In genomic region chr4:73222466-73223257, GRCh38 we compare ENCODE assay signal across 8 cellular contexts. TPM values are rescaled to one million over a fixed set of nuclear protein-coding genes. Genes with fewer than 3 reads are reported as not detected.
A peak's percentile ranks its signal among the peaks of the same experiment; 100 is the strongest.
DNase-seq lines count a peak whose midpoint lies in the region; ATAC-seq and TF ChIP-seq lines count a peak whose summit lies in the region.

No MANE protein-coding gene starts in this region.

- DNase-seq in ELR (ENCODE audit: low read depth) (peak; percentile 96), foreskin melanocyte (peak; percentile 87), omental fat pad (ENCODE audit: low spot score) (no peak), vagina (ENCODE audit: extremely low spot score in 2 of 2) (no peak)
- peak; percentile 70 for DNase-seq in activated effector memory CD4-positive, alpha-beta T cell treated with anti-CD3 and anti-CD28 coated beads, Interleukin-2, amount 50 U/mL, for 16 hours

- TF ChIP-seq POLR2A in vagina (IDR thresholded peaks at IDR 0.05), result no peak

- peaks cover 91% of the 10 kb centered on the region for H3K79me2 ChIP-seq in OCI-LY3 (ENCODE audit: low read length)

- H2AFZ ChIP-seq in OCI-LY3 (ENCODE audit: low read depth, low read length), result no peak overlapping the region

- no peak for TF ChIP-seq CTCF in OCI-LY3 (IDR thresholded peaks at IDR 0.05; ENCODE audit: low read depth, low read length)
- no peak for TF ChIP-seq CTCF in omental fat pad (IDR thresholded peaks at IDR 0.05)
- TF ChIP-seq CTCF in vagina (IDR thresholded peaks at IDR 0.05), result no peak

- no peaks in the 10 kb centered on the region for H3K9me3 ChIP-seq in HUES64 (ENCODE audit: insufficient read depth, low read depth, low read length)
- H3K9me3 ChIP-seq in OCI-LY3 (ENCODE audit: insufficient read depth, low read length), result no peaks in the 10 kb centered on the region
- no peaks in the 10 kb centered on the region for H3K9me3 ChIP-seq in vagina

- peaks cover 48% of the 10 kb centered on the region for H4K20me1 ChIP-seq in OCI-LY3 (ENCODE audit: insufficient read depth, low read length)

- H3K4me3 ChIP-seq in HUES64 (ENCODE audit: low read length) (peak overlapping the region; percentile 39), OCI-LY3 (ENCODE audit: low read length) (no peak overlapping the region), vagina (peak overlapping the region; percentile 41 to 45)

- H3K4me2 ChIP-seq in OCI-LY3 (ENCODE audit: low read length), result peak overlapping the region; percentile 13; the same call in 1 of the 2 replicates

- WGBS in HUES64, result 49% methylated on average over 5 of the region's 6 CpGs

- no peaks in the 10 kb centered on the region for H3K27me3 ChIP-seq in HUES64 (ENCODE audit: insufficient read depth, low read length)
- H3K27me3 ChIP-seq in OCI-LY3 (ENCODE audit: low read depth, low read length), result no peaks in the 10 kb centered on the region
- no peaks in the 10 kb centered on the region for H3K27me3 ChIP-seq in vagina

- intact Hi-C loops in vagina (cut with DNase I), result no loop called here

- H3K36me3 ChIP-seq in HUES64 (ENCODE audit: insufficient read depth, low read length), result peaks cover 4% of the 10 kb centered on the region; the same call in 1 of the 2 replicates
- peaks cover 10% of the 10 kb centered on the region for H3K36me3 ChIP-seq in OCI-LY3 (replicated peaks; ENCODE audit: low read depth, low read length)
- no peaks in the 10 kb centered on the region for H3K36me3 ChIP-seq in vagina

- H3K27ac ChIP-seq in HUES64 (ENCODE audit: low read depth, low read length) (peak overlapping the region; percentile 55), OCI-LY3 (ENCODE audit: low read length) (no peak overlapping the region), vagina (peak overlapping the region; percentile 64)

- peaks cover 41% of the 10 kb centered on the region for H3K4me1 ChIP-seq in HUES64 (ENCODE audit: insufficient read depth, low read length)
- H3K4me1 ChIP-seq in OCI-LY3 (ENCODE audit: low read length), result no peaks in the 10 kb centered on the region
- peaks cover 39% of the 10 kb centered on the region for H3K4me1 ChIP-seq in vagina

- peak; percentile 95 for ATAC-seq in GM21529 (IDR thresholded peaks at IDR 0.05; ENCODE audit: unreplicated experiment)
- ATAC-seq in omental fat pad (ENCODE audit: low FRiP score), result peak; percentile 99

- H3K9ac ChIP-seq in HUES64 (ENCODE audit: low read depth, low read length) (peak overlapping the region; percentile 22; the same call in 1 of the 2 replicates), OCI-LY3 (ENCODE audit: low read length) (no peak overlapping the region)

RNA-seq across cellular contexts. Expression of gene ANKRD17, which starts 35.9 kb away (rescaled TPM):
- 38.6 TPM for polyA plus RNA-seq in HUES64 (2013, experiment 1 of 2)
- polyA plus RNA-seq in HUES64 (2013, experiment 2 of 2), result 38.2 TPM
- total RNA-seq in omental fat pad, result 10 to 100 TPM; 56.2 to 80.2 (median 60.2) TPM
- 55.5 TPM for total RNA-seq in vagina

Comparison
In these comparisons a context has a peak if more than half of its experiments do, and no peak if none do; other contexts are left out.
1. DNase-seq: peak in ELR (single experiment), activated effector memory CD4-positive, alpha-beta T cell treated with anti-CD3 and anti-CD28 coated beads, Interleukin-2, amount 50 U/mL, for 16 hours (single experiment) and foreskin melanocyte (single experiment); none in omental fat pad (single experiment) and vagina (0 of 2).